Comparison of ENCODE assay signal across 1 cellular context in the genomic region with DNA sequence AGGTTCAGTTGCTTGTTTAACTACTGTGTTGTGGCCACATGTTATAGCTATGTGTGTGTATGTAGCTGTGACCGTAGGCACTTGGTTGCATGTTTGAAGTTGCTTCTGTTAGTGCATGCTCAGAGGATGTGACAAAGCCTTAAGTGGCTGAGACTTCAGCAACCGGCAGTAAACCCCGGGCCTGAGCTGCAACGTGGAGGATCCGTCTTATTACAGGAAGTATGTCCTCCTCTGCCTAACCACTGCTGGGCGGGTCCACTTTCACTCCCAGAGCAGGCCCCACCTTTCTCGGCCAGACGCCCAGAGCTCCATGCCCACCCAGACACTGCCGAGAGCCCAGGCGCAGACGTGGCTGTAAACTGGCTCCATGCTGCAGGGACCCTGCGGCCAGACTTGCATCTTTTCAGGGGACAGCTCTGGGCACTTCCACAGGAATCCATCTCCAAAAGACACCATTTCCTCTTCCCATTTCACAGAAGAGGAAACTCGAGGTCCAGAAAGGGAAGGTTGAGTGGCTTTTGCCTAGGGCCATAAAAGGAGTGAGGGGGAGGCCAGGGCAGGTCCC.
TF ChIP-seq lines count a peak whose summit lies in the region.

No MANE protein-coding gene starts in this region.

TF ChIP-seq in K562, 482 proteins besides CTCF, POLR2A, EP300 and RAD21 (continued from another document and continues in another):
- TF ChIP-seq, protein P1, sequence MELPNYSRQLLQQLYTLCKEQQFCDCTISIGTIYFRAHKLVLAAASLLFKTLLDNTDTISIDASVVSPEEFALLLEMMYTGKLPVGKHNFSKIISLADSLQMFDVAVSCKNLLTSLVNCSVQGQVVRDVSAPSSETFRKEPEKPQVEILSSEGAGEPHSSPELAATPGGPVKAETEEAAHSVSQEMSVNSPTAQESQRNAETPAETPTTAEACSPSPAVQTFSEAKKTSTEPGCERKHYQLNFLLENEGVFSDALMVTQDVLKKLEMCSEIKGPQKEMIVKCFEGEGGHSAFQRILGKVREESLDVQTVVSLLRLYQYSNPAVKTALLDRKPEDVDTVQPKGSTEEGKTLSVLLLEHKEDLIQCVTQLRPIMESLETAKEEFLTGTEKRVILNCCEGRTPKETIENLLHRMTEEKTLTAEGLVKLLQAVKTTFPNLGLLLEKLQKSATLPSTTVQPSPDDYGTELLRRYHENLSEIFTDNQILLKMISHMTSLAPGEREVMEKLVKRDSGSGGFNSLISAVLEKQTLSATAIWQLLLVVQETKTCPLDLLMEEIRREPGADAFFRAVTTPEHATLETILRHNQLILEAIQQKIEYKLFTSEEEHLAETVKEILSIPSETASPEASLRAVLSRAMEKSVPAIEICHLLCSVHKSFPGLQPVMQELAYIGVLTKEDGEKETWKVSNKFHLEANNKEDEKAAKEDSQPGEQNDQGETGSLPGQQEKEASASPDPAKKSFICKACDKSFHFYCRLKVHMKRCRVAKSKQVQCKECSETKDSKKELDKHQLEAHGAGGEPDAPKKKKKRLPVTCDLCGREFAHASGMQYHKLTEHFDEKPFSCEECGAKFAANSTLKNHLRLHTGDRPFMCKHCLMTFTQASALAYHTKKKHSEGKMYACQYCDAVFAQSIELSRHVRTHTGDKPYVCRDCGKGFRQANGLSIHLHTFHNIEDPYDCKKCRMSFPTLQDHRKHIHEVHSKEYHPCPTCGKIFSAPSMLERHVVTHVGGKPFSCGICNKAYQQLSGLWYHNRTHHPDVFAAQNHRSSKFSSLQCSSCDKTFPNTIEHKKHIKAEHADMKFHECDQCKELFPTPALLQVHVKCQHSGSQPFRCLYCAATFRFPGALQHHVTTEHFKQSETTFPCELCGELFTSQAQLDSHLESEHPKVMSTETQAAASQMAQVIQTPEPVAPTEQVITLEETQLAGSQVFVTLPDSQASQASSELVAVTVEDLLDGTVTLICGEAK (IDR thresholded peaks at IDR 0.05) = 0 out of 2 replicates have a peak, but pooled peaks have one; percentile 42
- TF ChIP-seq, protein P1 (CRISPR knock-in tag; IDR thresholded peaks at IDR 0.05) = no peak
- TF ChIP-seq, protein P2, sequence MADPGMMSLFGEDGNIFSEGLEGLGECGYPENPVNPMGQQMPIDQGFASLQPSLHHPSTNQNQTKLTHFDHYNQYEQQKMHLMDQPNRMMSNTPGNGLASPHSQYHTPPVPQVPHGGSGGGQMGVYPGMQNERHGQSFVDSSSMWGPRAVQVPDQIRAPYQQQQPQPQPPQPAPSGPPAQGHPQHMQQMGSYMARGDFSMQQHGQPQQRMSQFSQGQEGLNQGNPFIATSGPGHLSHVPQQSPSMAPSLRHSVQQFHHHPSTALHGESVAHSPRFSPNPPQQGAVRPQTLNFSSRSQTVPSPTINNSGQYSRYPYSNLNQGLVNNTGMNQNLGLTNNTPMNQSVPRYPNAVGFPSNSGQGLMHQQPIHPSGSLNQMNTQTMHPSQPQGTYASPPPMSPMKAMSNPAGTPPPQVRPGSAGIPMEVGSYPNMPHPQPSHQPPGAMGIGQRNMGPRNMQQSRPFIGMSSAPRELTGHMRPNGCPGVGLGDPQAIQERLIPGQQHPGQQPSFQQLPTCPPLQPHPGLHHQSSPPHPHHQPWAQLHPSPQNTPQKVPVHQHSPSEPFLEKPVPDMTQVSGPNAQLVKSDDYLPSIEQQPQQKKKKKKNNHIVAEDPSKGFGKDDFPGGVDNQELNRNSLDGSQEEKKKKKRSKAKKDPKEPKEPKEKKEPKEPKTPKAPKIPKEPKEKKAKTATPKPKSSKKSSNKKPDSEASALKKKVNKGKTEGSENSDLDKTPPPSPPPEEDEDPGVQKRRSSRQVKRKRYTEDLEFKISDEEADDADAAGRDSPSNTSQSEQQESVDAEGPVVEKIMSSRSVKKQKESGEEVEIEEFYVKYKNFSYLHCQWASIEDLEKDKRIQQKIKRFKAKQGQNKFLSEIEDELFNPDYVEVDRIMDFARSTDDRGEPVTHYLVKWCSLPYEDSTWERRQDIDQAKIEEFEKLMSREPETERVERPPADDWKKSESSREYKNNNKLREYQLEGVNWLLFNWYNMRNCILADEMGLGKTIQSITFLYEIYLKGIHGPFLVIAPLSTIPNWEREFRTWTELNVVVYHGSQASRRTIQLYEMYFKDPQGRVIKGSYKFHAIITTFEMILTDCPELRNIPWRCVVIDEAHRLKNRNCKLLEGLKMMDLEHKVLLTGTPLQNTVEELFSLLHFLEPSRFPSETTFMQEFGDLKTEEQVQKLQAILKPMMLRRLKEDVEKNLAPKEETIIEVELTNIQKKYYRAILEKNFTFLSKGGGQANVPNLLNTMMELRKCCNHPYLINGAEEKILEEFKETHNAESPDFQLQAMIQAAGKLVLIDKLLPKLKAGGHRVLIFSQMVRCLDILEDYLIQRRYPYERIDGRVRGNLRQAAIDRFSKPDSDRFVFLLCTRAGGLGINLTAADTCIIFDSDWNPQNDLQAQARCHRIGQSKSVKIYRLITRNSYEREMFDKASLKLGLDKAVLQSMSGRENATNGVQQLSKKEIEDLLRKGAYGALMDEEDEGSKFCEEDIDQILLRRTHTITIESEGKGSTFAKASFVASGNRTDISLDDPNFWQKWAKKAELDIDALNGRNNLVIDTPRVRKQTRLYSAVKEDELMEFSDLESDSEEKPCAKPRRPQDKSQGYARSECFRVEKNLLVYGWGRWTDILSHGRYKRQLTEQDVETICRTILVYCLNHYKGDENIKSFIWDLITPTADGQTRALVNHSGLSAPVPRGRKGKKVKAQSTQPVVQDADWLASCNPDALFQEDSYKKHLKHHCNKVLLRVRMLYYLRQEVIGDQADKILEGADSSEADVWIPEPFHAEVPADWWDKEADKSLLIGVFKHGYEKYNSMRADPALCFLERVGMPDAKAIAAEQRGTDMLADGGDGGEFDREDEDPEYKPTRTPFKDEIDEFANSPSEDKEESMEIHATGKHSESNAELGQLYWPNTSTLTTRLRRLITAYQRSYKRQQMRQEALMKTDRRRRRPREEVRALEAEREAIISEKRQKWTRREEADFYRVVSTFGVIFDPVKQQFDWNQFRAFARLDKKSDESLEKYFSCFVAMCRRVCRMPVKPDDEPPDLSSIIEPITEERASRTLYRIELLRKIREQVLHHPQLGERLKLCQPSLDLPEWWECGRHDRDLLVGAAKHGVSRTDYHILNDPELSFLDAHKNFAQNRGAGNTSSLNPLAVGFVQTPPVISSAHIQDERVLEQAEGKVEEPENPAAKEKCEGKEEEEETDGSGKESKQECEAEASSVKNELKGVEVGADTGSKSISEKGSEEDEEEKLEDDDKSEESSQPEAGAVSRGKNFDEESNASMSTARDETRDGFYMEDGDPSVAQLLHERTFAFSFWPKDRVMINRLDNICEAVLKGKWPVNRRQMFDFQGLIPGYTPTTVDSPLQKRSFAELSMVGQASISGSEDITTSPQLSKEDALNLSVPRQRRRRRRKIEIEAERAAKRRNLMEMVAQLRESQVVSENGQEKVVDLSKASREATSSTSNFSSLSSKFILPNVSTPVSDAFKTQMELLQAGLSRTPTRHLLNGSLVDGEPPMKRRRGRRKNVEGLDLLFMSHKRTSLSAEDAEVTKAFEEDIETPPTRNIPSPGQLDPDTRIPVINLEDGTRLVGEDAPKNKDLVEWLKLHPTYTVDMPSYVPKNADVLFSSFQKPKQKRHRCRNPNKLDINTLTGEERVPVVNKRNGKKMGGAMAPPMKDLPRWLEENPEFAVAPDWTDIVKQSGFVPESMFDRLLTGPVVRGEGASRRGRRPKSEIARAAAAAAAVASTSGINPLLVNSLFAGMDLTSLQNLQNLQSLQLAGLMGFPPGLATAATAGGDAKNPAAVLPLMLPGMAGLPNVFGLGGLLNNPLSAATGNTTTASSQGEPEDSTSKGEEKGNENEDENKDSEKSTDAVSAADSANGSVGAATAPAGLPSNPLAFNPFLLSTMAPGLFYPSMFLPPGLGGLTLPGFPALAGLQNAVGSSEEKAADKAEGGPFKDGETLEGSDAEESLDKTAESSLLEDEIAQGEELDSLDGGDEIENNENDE (IDR thresholded peaks at IDR 0.05; ENCODE audit: low read depth, low read length) = no peak
- peak; percentile 55; the same call in 1 of the 2 replicates for TF ChIP-seq SUPT5H (IDR thresholded peaks at IDR 0.05)
- TF ChIP-seq, protein P3, sequence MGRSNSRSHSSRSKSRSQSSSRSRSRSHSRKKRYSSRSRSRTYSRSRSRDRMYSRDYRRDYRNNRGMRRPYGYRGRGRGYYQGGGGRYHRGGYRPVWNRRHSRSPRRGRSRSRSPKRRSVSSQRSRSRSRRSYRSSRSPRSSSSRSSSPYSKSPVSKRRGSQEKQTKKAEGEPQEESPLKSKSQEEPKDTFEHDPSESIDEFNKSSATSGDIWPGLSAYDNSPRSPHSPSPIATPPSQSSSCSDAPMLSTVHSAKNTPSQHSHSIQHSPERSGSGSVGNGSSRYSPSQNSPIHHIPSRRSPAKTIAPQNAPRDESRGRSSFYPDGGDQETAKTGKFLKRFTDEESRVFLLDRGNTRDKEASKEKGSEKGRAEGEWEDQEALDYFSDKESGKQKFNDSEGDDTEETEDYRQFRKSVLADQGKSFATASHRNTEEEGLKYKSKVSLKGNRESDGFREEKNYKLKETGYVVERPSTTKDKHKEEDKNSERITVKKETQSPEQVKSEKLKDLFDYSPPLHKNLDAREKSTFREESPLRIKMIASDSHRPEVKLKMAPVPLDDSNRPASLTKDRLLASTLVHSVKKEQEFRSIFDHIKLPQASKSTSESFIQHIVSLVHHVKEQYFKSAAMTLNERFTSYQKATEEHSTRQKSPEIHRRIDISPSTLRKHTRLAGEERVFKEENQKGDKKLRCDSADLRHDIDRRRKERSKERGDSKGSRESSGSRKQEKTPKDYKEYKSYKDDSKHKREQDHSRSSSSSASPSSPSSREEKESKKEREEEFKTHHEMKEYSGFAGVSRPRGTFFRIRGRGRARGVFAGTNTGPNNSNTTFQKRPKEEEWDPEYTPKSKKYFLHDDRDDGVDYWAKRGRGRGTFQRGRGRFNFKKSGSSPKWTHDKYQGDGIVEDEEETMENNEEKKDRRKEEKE (IDR thresholded peaks at IDR 0.05; ENCODE audit: borderline replicate concordance in 1 of 2, control insufficient read depth in 1 of 2, low read depth in 2 of 2, low read length in 1 of 2) = no peak
- TF ChIP-seq, protein P4, sequence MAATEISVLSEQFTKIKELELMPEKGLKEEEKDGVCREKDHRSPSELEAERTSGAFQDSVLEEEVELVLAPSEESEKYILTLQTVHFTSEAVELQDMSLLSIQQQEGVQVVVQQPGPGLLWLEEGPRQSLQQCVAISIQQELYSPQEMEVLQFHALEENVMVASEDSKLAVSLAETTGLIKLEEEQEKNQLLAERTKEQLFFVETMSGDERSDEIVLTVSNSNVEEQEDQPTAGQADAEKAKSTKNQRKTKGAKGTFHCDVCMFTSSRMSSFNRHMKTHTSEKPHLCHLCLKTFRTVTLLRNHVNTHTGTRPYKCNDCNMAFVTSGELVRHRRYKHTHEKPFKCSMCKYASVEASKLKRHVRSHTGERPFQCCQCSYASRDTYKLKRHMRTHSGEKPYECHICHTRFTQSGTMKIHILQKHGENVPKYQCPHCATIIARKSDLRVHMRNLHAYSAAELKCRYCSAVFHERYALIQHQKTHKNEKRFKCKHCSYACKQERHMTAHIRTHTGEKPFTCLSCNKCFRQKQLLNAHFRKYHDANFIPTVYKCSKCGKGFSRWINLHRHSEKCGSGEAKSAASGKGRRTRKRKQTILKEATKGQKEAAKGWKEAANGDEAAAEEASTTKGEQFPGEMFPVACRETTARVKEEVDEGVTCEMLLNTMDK (IDR thresholded peaks at IDR 0.05; ENCODE audit: borderline replicate concordance, insufficient read depth, low read depth, low read length, poor library complexity, severe bottlenecking) = no peak
- TF ChIP-seq NONO (IDR thresholded peaks at IDR 0.05; ENCODE audit: low read depth in 2 of 2, low read length in 1 of 2) = no peak
- TF ChIP-seq MAZ (CRISPR knock-in tag; conservative IDR thresholded peaks at IDR 0.05 in 1 of 2, IDR thresholded peaks at IDR 0.05 in 1 of 2) = no peak; a peak in 2 of 4 replicates
- no peak for TF ChIP-seq ZNF644 (tag; IDR thresholded peaks at IDR 0.05; ENCODE audit: low read depth)
- TF ChIP-seq CAMTA2 (CRISPR knock-in tag; conservative IDR thresholded peaks at IDR 0.05) = no peak
- TF ChIP-seq ETS2 (tag; IDR thresholded peaks at IDR 0.05; ENCODE audit: borderline replicate concordance, poor library complexity, severe bottlenecking) = no peak
- no peak for TF ChIP-seq PCBP2 (IDR thresholded peaks at IDR 0.05; ENCODE audit: low read depth, low read length, poor library complexity, severe bottlenecking)
- TF ChIP-seq ZBTB17 (CRISPR knock-in tag; IDR thresholded peaks at IDR 0.05) = no peak; the same call in 1 of the 2 replicates
- peak; percentile 71; the same call in 1 of the 2 replicates for TF ChIP-seq EP400 (IDR thresholded peaks at IDR 0.05)
- TF ChIP-seq, protein P5, sequence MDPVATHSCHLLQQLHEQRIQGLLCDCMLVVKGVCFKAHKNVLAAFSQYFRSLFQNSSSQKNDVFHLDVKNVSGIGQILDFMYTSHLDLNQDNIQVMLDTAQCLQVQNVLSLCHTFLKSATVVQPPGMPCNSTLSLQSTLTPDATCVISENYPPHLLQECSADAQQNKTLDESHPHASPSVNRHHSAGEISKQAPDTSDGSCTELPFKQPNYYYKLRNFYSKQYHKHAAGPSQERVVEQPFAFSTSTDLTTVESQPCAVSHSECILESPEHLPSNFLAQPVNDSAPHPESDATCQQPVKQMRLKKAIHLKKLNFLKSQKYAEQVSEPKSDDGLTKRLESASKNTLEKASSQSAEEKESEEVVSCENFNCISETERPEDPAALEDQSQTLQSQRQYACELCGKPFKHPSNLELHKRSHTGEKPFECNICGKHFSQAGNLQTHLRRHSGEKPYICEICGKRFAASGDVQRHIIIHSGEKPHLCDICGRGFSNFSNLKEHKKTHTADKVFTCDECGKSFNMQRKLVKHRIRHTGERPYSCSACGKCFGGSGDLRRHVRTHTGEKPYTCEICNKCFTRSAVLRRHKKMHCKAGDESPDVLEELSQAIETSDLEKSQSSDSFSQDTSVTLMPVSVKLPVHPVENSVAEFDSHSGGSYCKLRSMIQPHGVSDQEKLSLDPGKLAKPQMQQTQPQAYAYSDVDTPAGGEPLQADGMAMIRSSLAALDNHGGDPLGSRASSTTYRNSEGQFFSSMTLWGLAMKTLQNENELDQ (CRISPR knock-in tag; IDR thresholded peaks at IDR 0.05; ENCODE audit: borderline replicate concordance) = no peak
- TF ChIP-seq PTRF (tag; IDR thresholded peaks at IDR 0.05) = no peak
